Comparison of ENCODE assay signal across 8 cellular contexts in genomic region chr1:226660410-226661182, GRCh38.
DNase-seq lines count a peak whose midpoint lies in the region; ATAC-seq and TF ChIP-seq lines count a peak whose summit lies in the region.

No MANE protein-coding gene starts in this region.

- H3K27ac ChIP-seq in DOHH2 (ENCODE audit: low read depth, low read length): no peak overlapping the region

- H3K27me3 Mint-ChIP-seq in endothelial cell (ENCODE audit: unreplicated experiment) (peaks cover 18% of the 10 kb centered on the region), osteocyte (ENCODE audit: unreplicated experiment) (no peaks in the 10 kb centered on the region)

- peaks cover 97% of the 10 kb centered on the region for H3K4me1 Mint-ChIP-seq in endothelial cell (ENCODE audit: unreplicated experiment)
- H3K4me1 Mint-ChIP-seq in osteocyte (ENCODE audit: unreplicated experiment): peaks cover 82% of the 10 kb centered on the region

- H3K27ac Mint-ChIP-seq in endothelial cell (ENCODE audit: unreplicated experiment) (peak overlapping the region; percentile 94), osteocyte (ENCODE audit: unreplicated experiment) (peak overlapping the region; percentile 95)

- H3K4me2 ChIP-seq in DOHH2 (ENCODE audit: low read length): no peak overlapping the region

- H3F3A ChIP-seq in DOHH2 (ENCODE audit: control insufficient read depth, insufficient read depth): peaks cover 64% of the 10 kb centered on the region

- H3K36me3 Mint-ChIP-seq in endothelial cell (ENCODE audit: low read depth, unreplicated experiment) (peaks cover 21% of the 10 kb centered on the region), osteocyte (ENCODE audit: unreplicated experiment) (no peaks in the 10 kb centered on the region)

- ATAC-seq in GM18498 (IDR thresholded peaks at IDR 0.05; ENCODE audit: unreplicated experiment): no peak

- DNase-seq in NT2/D1 (ENCODE audit: low read depth, low spot score) (no peak), endothelial cell (ENCODE audit: low spot score) (peak; percentile 66), osteocyte (ENCODE audit: extremely low spot score, unreplicated experiment) (no peak), H4 (ENCODE audit: low spot score) (no peak)
- no peak for DNase-seq in stimulated activated CD4-positive, alpha-beta T cell treated with anti-CD3 and anti-CD28 coated beads, Interleukin-4, amount 100 ng/mL, for 24 hours
- no peak for DNase-seq in activated effector memory CD4-positive, alpha-beta T cell treated with Interleukin-2 at 50 U/mL for 16 hours

- H3K9me2 ChIP-seq in DOHH2 (replicated peaks; ENCODE audit: control insufficient read depth, low read length): no peaks in the 10 kb centered on the region

- H3K4me3 ChIP-seq in DOHH2 (ENCODE audit: low read length) (peak overlapping the region; percentile 58), NT2/D1 (ENCODE audit: insufficient read length, low read depth) (no peak overlapping the region)

- H3K4me1 ChIP-seq in DOHH2 (ENCODE audit: control insufficient read depth, low read length) (peaks cover 27% of the 10 kb centered on the region; the same call in 1 of the 2 replicates), NT2/D1 (ENCODE audit: insufficient read depth, insufficient read length) (peaks cover 30% of the 10 kb centered on the region)

- H3K27me3 ChIP-seq in DOHH2 (ENCODE audit: control insufficient read depth, low read length) (no peaks in the 10 kb centered on the region), NT2/D1 (ENCODE audit: insufficient read depth, insufficient read length) (no peaks in the 10 kb centered on the region)

- H3K9ac ChIP-seq in NT2/D1 (ENCODE audit: insufficient read length, low read depth): peak overlapping the region; percentile 8

- H3K36me3 ChIP-seq in DOHH2 (ENCODE audit: control insufficient read depth, low read length) (peaks cover 71% of the 10 kb centered on the region), NT2/D1 (ENCODE audit: insufficient read depth, insufficient read length, low read length) (no peaks in the 10 kb centered on the region)

- H3K79me2 ChIP-seq in DOHH2 (ENCODE audit: control insufficient read depth, low read length): peaks cover 90% of the 10 kb centered on the region

- H4K20me1 ChIP-seq in DOHH2 (ENCODE audit: control insufficient read depth, insufficient read depth, low read depth, low read length): no peaks in the 10 kb centered on the region

- no peak for TF ChIP-seq CTCF in DOHH2 (IDR thresholded peaks at IDR 0.05; ENCODE audit: low read depth, low read length, poor library complexity, severe bottlenecking)
- no peak for TF ChIP-seq CTCF in endothelial cell (IDR thresholded peaks at IDR 0.05; ENCODE audit: unreplicated experiment)
- TF ChIP-seq CTCF in osteocyte (IDR thresholded peaks at IDR 0.05): no peak

- H3K9me3 Mint-ChIP-seq in endothelial cell (ENCODE audit: unreplicated experiment): no peaks in the 10 kb centered on the region
- no peaks in the 10 kb centered on the region for H3K9me3 Mint-ChIP-seq in osteocyte (ENCODE audit: unreplicated experiment)

- H3K9me3 ChIP-seq in DOHH2 (ENCODE audit: control insufficient read depth, insufficient read depth, low read length): no peaks in the 10 kb centered on the region
- no peaks in the 10 kb centered on the region for H3K9me3 ChIP-seq in NT2/D1 (ENCODE audit: insufficient read depth, low read length)

- H3K4me3 Mint-ChIP-seq in endothelial cell (ENCODE audit: unreplicated experiment) (peak overlapping the region; percentile 57), osteocyte (ENCODE audit: unreplicated experiment) (no peak overlapping the region)
